Comparison of ENCODE assay signal across 8 cellular contexts in the genomic region with DNA sequence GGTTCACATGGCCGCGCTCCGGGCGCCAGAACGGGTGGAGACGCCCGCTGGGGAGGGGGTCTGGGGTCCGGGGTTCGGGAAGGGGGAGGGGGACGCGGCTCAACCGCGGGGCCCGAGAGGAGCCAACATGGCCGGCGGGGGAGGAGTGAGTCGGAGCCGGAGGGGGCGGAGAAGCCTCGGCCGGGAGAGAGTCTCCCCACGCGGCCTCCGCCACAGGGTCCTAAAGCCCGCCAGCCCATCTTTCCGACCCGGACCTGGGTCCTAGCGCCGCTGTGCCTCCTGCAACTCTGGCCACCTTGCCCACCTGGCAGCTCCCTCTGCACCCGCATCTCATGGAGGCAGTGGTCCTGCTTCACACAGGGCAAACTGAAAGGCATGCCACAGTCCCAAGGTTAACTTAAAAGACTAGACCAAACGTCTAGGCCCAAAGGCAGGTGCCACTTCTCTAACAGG. TPM values are rescaled to one million over a fixed set of nuclear protein-coding genes. Genes with fewer than 3 reads are reported as not detected.
DNase-seq lines count a peak whose midpoint lies in the region; ATAC-seq and TF ChIP-seq lines count a peak whose summit lies in the region.

BAZ2A (minus strand) TSS at position 147 of the 453 bp plus-strand sequence. CDS start 12,796 bp downstream, outside the sequence.

- H3K4me1 Mint-ChIP-seq in activated T-helper 2 cell treated with anti-CD3 and anti-CD28 coated beads, Interferon-gamma antibody, Interleukin-2, Interleukin-4, amounts not matched to agents 10 μg/mL and 5 μg/mL and 100 μg/mL, durations not matched to agents 14 hours and 24 hours and 36 hours (ENCODE audit: low read depth) = peaks cover 61% of the 10 kb centered on the region
- peaks cover 55 to 86% (median 74%) of the 10 kb centered on the region in 7 donors for H3K4me1 Mint-ChIP-seq in naive thymus-derived CD4-positive, alpha-beta T cell
- peaks cover 79% of the 10 kb centered on the region for H3K4me1 Mint-ChIP-seq in stimulated activated memory B cell treated with anti-CD40 and anti-IgM and Interleukin-4, amounts not matched to agents 10 μg/mL and 1 μg/mL and 100 μg/mL, for 72 hours

- H3K9me3 Mint-ChIP-seq in activated T-helper 2 cell treated with anti-CD3 and anti-CD28 coated beads, Interferon-gamma antibody, Interleukin-2, Interleukin-4, amounts not matched to agents 10 μg/mL and 5 μg/mL and 100 μg/mL, durations not matched to agents 14 hours and 24 hours and 36 hours = no peaks in the 10 kb centered on the region
- no peaks in the 10 kb centered on the region for H3K9me3 Mint-ChIP-seq in naive thymus-derived CD4-positive, alpha-beta T cell
- no peaks in the 10 kb centered on the region for H3K9me3 Mint-ChIP-seq in stimulated activated memory B cell treated with anti-CD40 and anti-IgM and Interleukin-4, amounts not matched to agents 10 μg/mL and 1 μg/mL and 100 μg/mL, for 72 hours

- H3K36me3 ChIP-seq in DOHH2 (ENCODE audit: control insufficient read depth, low read length) = peaks cover 31% of the 10 kb centered on the region
- peaks cover 0 to 11% (median 0%) of the 10 kb centered on the region in 3 experiments for H3K36me3 ChIP-seq in naive thymus-derived CD4-positive, alpha-beta T cell (ENCODE audit: control insufficient read depth in 2 of 3, insufficient read depth in 3 of 3, low read length in 3 of 3)

- H3K4me1 ChIP-seq in DOHH2 (ENCODE audit: control insufficient read depth, low read length) = peaks cover 62% of the 10 kb centered on the region
- H3K4me1 ChIP-seq in naive thymus-derived CD4-positive, alpha-beta T cell (ENCODE audit: control insufficient read depth in 2 of 2, insufficient read depth in 2 of 2, low read length in 2 of 2) = peaks cover 45 to 51% of the 10 kb centered on the region in 2 donors

- peak within 1 kb of the TSS; percentile 88 for H3K4me2 ChIP-seq in DOHH2 (ENCODE audit: low read length)

- CTCF ChIA-PET in naive thymus-derived CD4-positive, alpha-beta T cell (lab: Charles Lee) = interaction anchor here (0.5 to 1.5 kb wide), 5 partner anchors 10 to 329 kb away, joined by 3 to 6 read pairs (median 4); partner anchors contain the start of gene ATP5F1B

- H3K27ac Mint-ChIP-seq in activated T-helper 2 cell treated with anti-CD3 and anti-CD28 coated beads, Interferon-gamma antibody, Interleukin-2, Interleukin-4, amounts not matched to agents 10 μg/mL and 5 μg/mL and 100 μg/mL, durations not matched to agents 14 hours and 24 hours and 36 hours = peak within 1 kb of the TSS; percentile 94
- H3K27ac Mint-ChIP-seq in naive thymus-derived CD4-positive, alpha-beta T cell = peak within 1 kb of the TSS; percentile 93 to 99 (median 95)
- H3K27ac Mint-ChIP-seq in stimulated activated memory B cell treated with anti-CD40 and anti-IgM and Interleukin-4, amounts not matched to agents 10 μg/mL and 1 μg/mL and 100 μg/mL, for 72 hours = peak within 1 kb of the TSS; percentile 92

- peaks cover 14% of the 10 kb centered on the region for H3F3A ChIP-seq in DOHH2 (ENCODE audit: control insufficient read depth, insufficient read depth)

- peaks cover 7% of the 10 kb centered on the region; the same call in 1 of the 2 replicates for H4K20me1 ChIP-seq in DOHH2 (ENCODE audit: control insufficient read depth, insufficient read depth, low read depth, low read length)

- peaks cover 30% of the 10 kb centered on the region for H3K36me3 Mint-ChIP-seq in activated T-helper 2 cell treated with anti-CD3 and anti-CD28 coated beads, Interferon-gamma antibody, Interleukin-2, Interleukin-4, amounts not matched to agents 10 μg/mL and 5 μg/mL and 100 μg/mL, durations not matched to agents 14 hours and 24 hours and 36 hours (ENCODE audit: low read depth)
- H3K36me3 Mint-ChIP-seq in naive thymus-derived CD4-positive, alpha-beta T cell = peaks cover 0 to 19% (median 11%) of the 10 kb centered on the region in 5 donors
- H3K36me3 Mint-ChIP-seq in stimulated activated memory B cell treated with anti-CD40 and anti-IgM and Interleukin-4, amounts not matched to agents 10 μg/mL and 1 μg/mL and 100 μg/mL, for 72 hours = no peaks in the 10 kb centered on the region

- peaks cover 91% of the 10 kb centered on the region for H3K79me2 ChIP-seq in DOHH2 (ENCODE audit: control insufficient read depth, low read length)

- H3K27me3 ChIP-seq in DOHH2 (ENCODE audit: control insufficient read depth, low read length) = no peaks in the 10 kb centered on the region
- no peaks in the 10 kb centered on the region for H3K27me3 ChIP-seq in naive thymus-derived CD4-positive, alpha-beta T cell (ENCODE audit: control insufficient read depth in 2 of 2, insufficient read depth in 2 of 2, low read length in 2 of 2)

- intact Hi-C loops in activated T-helper 2 cell treated with anti-CD3 and anti-CD28 coated beads, Interferon-gamma antibody, Interleukin-2, Interleukin-4, amounts not matched to agents 10 μg/mL and 5 μg/mL and 100 μg/mL, durations not matched to agents 14 hours and 24 hours and 36 hours (cut with micrococcal nuclease) = loop anchor here (5.0 to 10.0 kb wide), 2 partner anchors 513 to 705 kb away; partner anchors contain the start of genes PYM1, RPL41 and ZC3H10
- intact Hi-C loops in naive thymus-derived CD4-positive, alpha-beta T cell (cut with micrococcal nuclease) = loop anchor here (1.0 to 10.0 kb wide), 5 partner anchors 16 to 597 kb away; partner anchors contain the start of genes PTGES3 (in 1 of the 2), RBMS2 (in 1 of the 2), RPL41 (in 1 of the 2) and SHMT2 (in 1 of the 2)

- H3K4me3 ChIP-seq in DOHH2 (ENCODE audit: low read length) = peak within 1 kb of the TSS; percentile 79
- H3K4me3 ChIP-seq in fibroblast of mammary gland (ENCODE audit: control insufficient read depth, low read depth, low read length) = peak within 1 kb of the TSS; percentile 92
- peak within 1 kb of the TSS; percentile 99 for H3K4me3 ChIP-seq in naive thymus-derived CD4-positive, alpha-beta T cell (ENCODE audit: low read length)

- H3K9me2 ChIP-seq in DOHH2 (replicated peaks; ENCODE audit: control insufficient read depth, low read length) = no peaks in the 10 kb centered on the region

- POLR2A ChIA-PET in naive thymus-derived CD4-positive, alpha-beta T cell (lab: Charles Lee) = interaction anchor here (0.6 to 6.3 kb wide), 15 partner anchors 7 to 850 kb away, joined by 3 to 88 read pairs (median 5); partner anchors contain the start of genes ARHGAP9, ATP5F1B, NACA and PTGES3

- TF ChIP-seq CTCF in DOHH2 (IDR thresholded peaks at IDR 0.05; ENCODE audit: low read depth, low read length, poor library complexity, severe bottlenecking) (no peak), fibroblast of mammary gland (conservative IDR thresholded peaks at IDR 0.05; ENCODE audit: control insufficient read depth, insufficient read depth, low read depth, low read length) (no peak)

- peak within 1 kb of the TSS; percentile 99 for H3K4me3 Mint-ChIP-seq in activated T-helper 2 cell treated with anti-CD3 and anti-CD28 coated beads, Interferon-gamma antibody, Interleukin-2, Interleukin-4, amounts not matched to agents 10 μg/mL and 5 μg/mL and 100 μg/mL, durations not matched to agents 14 hours and 24 hours and 36 hours (ENCODE audit: low read depth)
- peak within 1 kb of the TSS; percentile 85 to 99 (median 91) for H3K4me3 Mint-ChIP-seq in naive thymus-derived CD4-positive, alpha-beta T cell
- peak within 1 kb of the TSS; percentile 93 for H3K4me3 Mint-ChIP-seq in stimulated activated memory B cell treated with anti-CD40 and anti-IgM and Interleukin-4, amounts not matched to agents 10 μg/mL and 1 μg/mL and 100 μg/mL, for 72 hours

- ATAC-seq in naive thymus-derived CD4-positive, alpha-beta T cell = peak; percentile 88
- peak; percentile 88 for ATAC-seq in stimulated activated memory B cell treated with anti-CD40 and anti-IgM and Interleukin-4, amounts not matched to agents 10 μg/mL and 1 μg/mL and 100 μg/mL, for 72 hours

- DNase-seq in GOT3 (lab: John Stamatoyannopoulos, UW) (peak; percentile 29), LoVo (ENCODE audit: low spot score) (peak; percentile 88), SHP77 (lab: John Stamatoyannopoulos, UW) (peak; percentile 74 to 86), fibroblast of mammary gland (ENCODE audit: low read depth) (peak; percentile 67)
- peak; percentile 81 for DNase-seq in activated T-helper 2 cell treated with anti-CD3 and anti-CD28 coated beads, Interferon-gamma antibody, Interleukin-2, Interleukin-4, amounts not matched to agents 10 μg/mL and 5 μg/mL and 100 μg/mL, durations not matched to agents 14 hours and 24 hours and 36 hours (ENCODE audit: low spot score)
- DNase-seq in naive thymus-derived CD4-positive, alpha-beta T cell = peak; percentile 71 to 87 (median 82)

- no peaks in the 10 kb centered on the region for H3K9me3 ChIP-seq in DOHH2 (ENCODE audit: control insufficient read depth, insufficient read depth, low read length)
- no peaks in the 10 kb centered on the region for H3K9me3 ChIP-seq in naive thymus-derived CD4-positive, alpha-beta T cell (ENCODE audit: control insufficient read depth in 2 of 3, low read length in 3 of 3)

- H3K27me3 Mint-ChIP-seq in activated T-helper 2 cell treated with anti-CD3 and anti-CD28 coated beads, Interferon-gamma antibody, Interleukin-2, Interleukin-4, amounts not matched to agents 10 μg/mL and 5 μg/mL and 100 μg/mL, durations not matched to agents 14 hours and 24 hours and 36 hours (ENCODE audit: low read depth) = no peaks in the 10 kb centered on the region
- H3K27me3 Mint-ChIP-seq in naive thymus-derived CD4-positive, alpha-beta T cell = no peaks in the 10 kb centered on the region
- H3K27me3 Mint-ChIP-seq in stimulated activated memory B cell treated with anti-CD40 and anti-IgM and Interleukin-4, amounts not matched to agents 10 μg/mL and 1 μg/mL and 100 μg/mL, for 72 hours = no peaks in the 10 kb centered on the region

- peak within 1 kb of the TSS; percentile 77 for H3K27ac ChIP-seq in DOHH2 (ENCODE audit: low read depth, low read length)
- peak within 1 kb of the TSS; percentile 99 for H3K27ac ChIP-seq in naive thymus-derived CD4-positive, alpha-beta T cell (ENCODE audit: low read depth, low read length)

RNA-seq across cellular contexts. Expression of gene BAZ2A, which starts in this region (rescaled TPM):
- total RNA-seq in activated T-helper 2 cell treated with anti-CD3 and anti-CD28 coated beads, Interferon-gamma antibody, Interleukin-2, Interleukin-4, amounts not matched to agents 10 μg/mL and 5 μg/mL and 100 μg/mL, durations not matched to agents 14 hours and 24 hours and 36 hours = 124 and 131 TPM in 2 replicates
- total RNA-seq in naive thymus-derived CD4-positive, alpha-beta T cell = 100 to 1,000 TPM; 127 to 230 (median 191) TPM
- polyA plus RNA-seq in naive thymus-derived CD4-positive, alpha-beta T cell = 10 to 100 TPM; 24.8 to 45.1 TPM

Comparison
In these comparisons a context has a peak if more than half of its experiments do, and no peak if none do; other contexts are left out.
1. Peak in every context shown above with its lines: DNase-seq, ATAC-seq, H3K4me3 ChIP-seq and H3K27ac ChIP-seq.
2. DNase-seq: peak in every context shown above with its lines; median percentile 88 in LoVo; 82 in naive thymus-derived CD4-positive, alpha-beta T cell; 81 in activated T-helper 2 cell treated with anti-CD3 and anti-CD28 coated beads, Interferon-gamma antibody, Interleukin-2, Interleukin-4, amounts not matched to agents 10 μg/mL and 5 μg/mL and 100 μg/mL, durations not matched to agents 14 hours and 24 hours and 36 hours; 80 in SHP77; 67 in fibroblast of mammary gland; 29 in GOT3.